In the genomic region with DNA sequence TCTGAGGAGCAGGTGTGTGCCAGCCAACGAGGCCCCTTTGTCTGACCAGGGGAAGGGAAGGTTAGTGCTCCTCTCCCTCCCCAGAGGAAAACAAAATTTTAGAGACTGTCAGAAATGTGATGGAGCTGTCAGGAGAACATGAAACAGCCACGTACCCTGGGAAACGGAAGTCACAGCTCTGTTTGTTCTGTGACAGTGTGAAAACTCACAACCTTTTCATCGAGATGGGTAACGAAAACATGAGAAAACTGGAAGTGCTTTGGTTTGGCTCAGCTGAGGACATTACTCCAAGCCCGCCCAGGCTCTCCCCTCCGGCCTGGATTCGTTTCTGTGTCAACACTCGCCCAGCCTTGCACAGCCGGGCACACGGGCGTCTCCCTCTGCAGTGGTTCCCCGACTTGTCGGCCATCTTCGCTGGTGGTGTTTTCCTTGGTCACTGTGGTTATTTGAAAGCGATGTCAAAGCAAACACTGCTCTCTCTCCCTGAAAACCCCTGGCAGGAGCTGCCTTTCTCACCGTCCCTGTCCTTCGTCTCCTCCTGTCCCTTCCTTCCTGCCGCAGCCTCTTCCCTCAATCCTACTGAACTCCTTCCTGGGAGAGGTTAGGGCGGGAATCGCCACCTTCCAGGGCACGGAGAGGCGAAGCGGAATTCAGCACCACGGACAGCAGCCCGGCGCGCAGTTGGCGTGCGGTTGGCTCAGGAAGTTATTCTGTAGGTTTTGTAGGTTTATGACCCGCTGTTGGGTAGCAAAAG, we compare ENCODE assay signal across 1 cellular context.
TF ChIP-seq lines count a peak whose summit lies in the region.

No MANE protein-coding gene starts in this region.

TF ChIP-seq in HepG2, 621 proteins besides CTCF, POLR2A, EP300 and RAD21 (continued from another document and continues in another):
- TF ChIP-seq, protein P1, sequence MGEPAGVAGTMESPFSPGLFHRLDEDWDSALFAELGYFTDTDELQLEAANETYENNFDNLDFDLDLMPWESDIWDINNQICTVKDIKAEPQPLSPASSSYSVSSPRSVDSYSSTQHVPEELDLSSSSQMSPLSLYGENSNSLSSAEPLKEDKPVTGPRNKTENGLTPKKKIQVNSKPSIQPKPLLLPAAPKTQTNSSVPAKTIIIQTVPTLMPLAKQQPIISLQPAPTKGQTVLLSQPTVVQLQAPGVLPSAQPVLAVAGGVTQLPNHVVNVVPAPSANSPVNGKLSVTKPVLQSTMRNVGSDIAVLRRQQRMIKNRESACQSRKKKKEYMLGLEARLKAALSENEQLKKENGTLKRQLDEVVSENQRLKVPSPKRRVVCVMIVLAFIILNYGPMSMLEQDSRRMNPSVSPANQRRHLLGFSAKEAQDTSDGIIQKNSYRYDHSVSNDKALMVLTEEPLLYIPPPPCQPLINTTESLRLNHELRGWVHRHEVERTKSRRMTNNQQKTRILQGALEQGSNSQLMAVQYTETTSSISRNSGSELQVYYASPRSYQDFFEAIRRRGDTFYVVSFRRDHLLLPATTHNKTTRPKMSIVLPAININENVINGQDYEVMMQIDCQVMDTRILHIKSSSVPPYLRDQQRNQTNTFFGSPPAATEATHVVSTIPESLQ (CRISPR knock-in tag; conservative IDR thresholded peaks at IDR 0.05), result peak; percentile 95; the same call in 1 of the 2 replicates
- TF ChIP-seq KMT2A (CRISPR knock-in tag; IDR thresholded peaks at IDR 0.05) (no peak), PCBP1 (IDR thresholded peaks at IDR 0.05; ENCODE audit: borderline replicate concordance, low read depth, low read length) (no peak), ATF7-NPFF (CRISPR knock-in tag; IDR thresholded peaks at IDR 0.05; ENCODE audit: low read depth) (peak; percentile 52; the same call in 1 of the 2 replicates), CENPX (CRISPR knock-in tag; IDR thresholded peaks at IDR 0.05) (no peak), ASH2L (IDR thresholded peaks at IDR 0.05; ENCODE audit: insufficient read length, low read depth, low read length) (no peak), ZNF543 (CRISPR knock-in tag; IDR thresholded peaks at IDR 0.05) (no peak), ZNF878 (CRISPR knock-in tag; IDR thresholded peaks at IDR 0.05) (0 out of 2 replicates have a peak, but pooled peaks have one; percentile 64), MIER3 (CRISPR knock-in tag; IDR thresholded peaks at IDR 0.05; ENCODE audit: borderline replicate concordance) (peak; percentile 90; the same call in 1 of the 2 replicates), ZNF883 (CRISPR knock-in tag; IDR thresholded peaks at IDR 0.05; ENCODE audit: not compliant biosample characterization) (peak; percentile 53), MXD4 (CRISPR knock-in tag; IDR thresholded peaks at IDR 0.05) (peak; percentile 61; the same call in 1 of the 2 replicates), TAF15 (IDR thresholded peaks at IDR 0.05; ENCODE audit: low read depth, low read length, poor library complexity, severe bottlenecking) (no peak), FOSL1 (CRISPR knock-in tag; IDR thresholded peaks at IDR 0.05; ENCODE audit: borderline replicate concordance) (0 out of 2 replicates have a peak, but pooled peaks have one; percentile 28), HCFC1 (IDR thresholded peaks at IDR 0.05; ENCODE audit: low read depth, low read length) (no peak), CCDC6 (CRISPR knock-in tag; IDR thresholded peaks at IDR 0.05) (peak; percentile 82; the same call in 1 of the 2 replicates), ZNF510 (CRISPR knock-in tag; IDR thresholded peaks at IDR 0.05; ENCODE audit: low read depth) (0 out of 2 replicates have a peak, but pooled peaks have one; percentile 69), ZFY (CRISPR knock-in tag; IDR thresholded peaks at IDR 0.05) (peak; percentile 47; the same call in 1 of the 2 replicates), ZMAT3 (CRISPR knock-in tag; conservative IDR thresholded peaks at IDR 0.05) (peak; percentile 84; the same call in 1 of the 2 replicates), HOXA7 (CRISPR knock-in tag; IDR thresholded peaks at IDR 0.05) (0 out of 2 replicates have a peak, but pooled peaks have one; percentile 37), SCMH1 (CRISPR knock-in tag; IDR thresholded peaks at IDR 0.05; ENCODE audit: borderline replicate concordance) (no peak), ZSCAN29 (CRISPR knock-in tag; conservative IDR thresholded peaks at IDR 0.05) (no peak), GATAD2A (CRISPR knock-in tag; IDR thresholded peaks at IDR 0.05) (peak; percentile 51; the same call in 1 of the 2 replicates), ZFP36L2 (CRISPR knock-in tag; IDR thresholded peaks at IDR 0.05) (peak; percentile 97), MAZ (IDR thresholded peaks at IDR 0.05; ENCODE audit: borderline replicate concordance, low read depth, low read length) (no peak), MAZ (CRISPR knock-in tag; IDR thresholded peaks at IDR 0.05; ENCODE audit: low read depth) (peak; percentile 58; the same call in 1 of the 2 replicates), ZNF225 (CRISPR knock-in tag; IDR thresholded peaks at IDR 0.05) (peak; percentile 83; the same call in 1 of the 2 replicates), SRSF9 (IDR thresholded peaks at IDR 0.05; ENCODE audit: borderline replicate concordance, insufficient read depth, low read depth, low read length, poor library complexity, severe bottlenecking) (no peak), ZNF207 (IDR thresholded peaks at IDR 0.05; ENCODE audit: borderline replicate concordance) (no peak), SP140L (CRISPR knock-in tag; IDR thresholded peaks at IDR 0.05; ENCODE audit: borderline replicate concordance) (peak; percentile 87; the same call in 1 of the 2 replicates), ZNF224 (CRISPR knock-in tag; IDR thresholded peaks at IDR 0.05) (0 out of 2 replicates have a peak, but pooled peaks have one; percentile 61), AGO1 (IDR thresholded peaks at IDR 0.05; ENCODE audit: low read depth, low read length, poor library complexity, severe bottlenecking) (no peak), HOXA5 (CRISPR knock-in tag; IDR thresholded peaks at IDR 0.05) (peak; percentile 99), PRMT3 (CRISPR knock-in tag; IDR thresholded peaks at IDR 0.05; ENCODE audit: borderline replicate concordance, low read depth) (peak; percentile 76; the same call in 1 of the 2 replicates), ZNF44 (CRISPR knock-in tag; IDR thresholded peaks at IDR 0.05) (0 out of 2 replicates have a peak, but pooled peaks have one; percentile 31), MYC (CRISPR knock-in tag; IDR thresholded peaks at IDR 0.05; ENCODE audit: borderline replicate concordance) (peak; percentile 52; the same call in 1 of the 2 replicates), ETV5 (CRISPR knock-in tag; IDR thresholded peaks at IDR 0.05; ENCODE audit: borderline replicate concordance) (peak; percentile 37; the same call in 1 of the 2 replicates), NFATC3 (CRISPR knock-in tag; IDR thresholded peaks at IDR 0.05) (no peak), ZNF343 (CRISPR knock-in tag; IDR thresholded peaks at IDR 0.05) (0 out of 2 replicates have a peak, but pooled peaks have one; percentile 58), ARHGAP35 (CRISPR knock-in tag; IDR thresholded peaks at IDR 0.05; ENCODE audit: borderline replicate concordance) (peak; percentile 85; the same call in 1 of the 2 replicates)
- TF ChIP-seq, protein P2, sequence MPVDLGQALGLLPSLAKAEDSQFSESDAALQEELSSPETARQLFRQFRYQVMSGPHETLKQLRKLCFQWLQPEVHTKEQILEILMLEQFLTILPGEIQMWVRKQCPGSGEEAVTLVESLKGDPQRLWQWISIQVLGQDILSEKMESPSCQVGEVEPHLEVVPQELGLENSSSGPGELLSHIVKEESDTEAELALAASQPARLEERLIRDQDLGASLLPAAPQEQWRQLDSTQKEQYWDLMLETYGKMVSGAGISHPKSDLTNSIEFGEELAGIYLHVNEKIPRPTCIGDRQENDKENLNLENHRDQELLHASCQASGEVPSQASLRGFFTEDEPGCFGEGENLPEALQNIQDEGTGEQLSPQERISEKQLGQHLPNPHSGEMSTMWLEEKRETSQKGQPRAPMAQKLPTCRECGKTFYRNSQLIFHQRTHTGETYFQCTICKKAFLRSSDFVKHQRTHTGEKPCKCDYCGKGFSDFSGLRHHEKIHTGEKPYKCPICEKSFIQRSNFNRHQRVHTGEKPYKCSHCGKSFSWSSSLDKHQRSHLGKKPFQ (CRISPR knock-in tag; IDR thresholded peaks at IDR 0.05; ENCODE audit: insufficient replicate concordance), result peak; percentile 49
- TF ChIP-seq, protein P3, sequence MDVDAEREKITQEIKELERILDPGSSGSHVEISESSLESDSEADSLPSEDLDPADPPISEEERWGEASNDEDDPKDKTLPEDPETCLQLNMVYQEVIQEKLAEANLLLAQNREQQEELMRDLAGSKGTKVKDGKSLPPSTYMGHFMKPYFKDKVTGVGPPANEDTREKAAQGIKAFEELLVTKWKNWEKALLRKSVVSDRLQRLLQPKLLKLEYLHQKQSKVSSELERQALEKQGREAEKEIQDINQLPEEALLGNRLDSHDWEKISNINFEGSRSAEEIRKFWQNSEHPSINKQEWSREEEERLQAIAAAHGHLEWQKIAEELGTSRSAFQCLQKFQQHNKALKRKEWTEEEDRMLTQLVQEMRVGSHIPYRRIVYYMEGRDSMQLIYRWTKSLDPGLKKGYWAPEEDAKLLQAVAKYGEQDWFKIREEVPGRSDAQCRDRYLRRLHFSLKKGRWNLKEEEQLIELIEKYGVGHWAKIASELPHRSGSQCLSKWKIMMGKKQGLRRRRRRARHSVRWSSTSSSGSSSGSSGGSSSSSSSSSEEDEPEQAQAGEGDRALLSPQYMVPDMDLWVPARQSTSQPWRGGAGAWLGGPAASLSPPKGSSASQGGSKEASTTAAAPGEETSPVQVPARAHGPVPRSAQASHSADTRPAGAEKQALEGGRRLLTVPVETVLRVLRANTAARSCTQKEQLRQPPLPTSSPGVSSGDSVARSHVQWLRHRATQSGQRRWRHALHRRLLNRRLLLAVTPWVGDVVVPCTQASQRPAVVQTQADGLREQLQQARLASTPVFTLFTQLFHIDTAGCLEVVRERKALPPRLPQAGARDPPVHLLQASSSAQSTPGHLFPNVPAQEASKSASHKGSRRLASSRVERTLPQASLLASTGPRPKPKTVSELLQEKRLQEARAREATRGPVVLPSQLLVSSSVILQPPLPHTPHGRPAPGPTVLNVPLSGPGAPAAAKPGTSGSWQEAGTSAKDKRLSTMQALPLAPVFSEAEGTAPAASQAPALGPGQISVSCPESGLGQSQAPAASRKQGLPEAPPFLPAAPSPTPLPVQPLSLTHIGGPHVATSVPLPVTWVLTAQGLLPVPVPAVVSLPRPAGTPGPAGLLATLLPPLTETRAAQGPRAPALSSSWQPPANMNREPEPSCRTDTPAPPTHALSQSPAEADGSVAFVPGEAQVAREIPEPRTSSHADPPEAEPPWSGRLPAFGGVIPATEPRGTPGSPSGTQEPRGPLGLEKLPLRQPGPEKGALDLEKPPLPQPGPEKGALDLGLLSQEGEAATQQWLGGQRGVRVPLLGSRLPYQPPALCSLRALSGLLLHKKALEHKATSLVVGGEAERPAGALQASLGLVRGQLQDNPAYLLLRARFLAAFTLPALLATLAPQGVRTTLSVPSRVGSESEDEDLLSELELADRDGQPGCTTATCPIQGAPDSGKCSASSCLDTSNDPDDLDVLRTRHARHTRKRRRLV (CRISPR knock-in tag; IDR thresholded peaks at IDR 0.05), result 0 out of 2 replicates have a peak, but pooled peaks have one; percentile 32
- TF ChIP-seq, protein P4, sequence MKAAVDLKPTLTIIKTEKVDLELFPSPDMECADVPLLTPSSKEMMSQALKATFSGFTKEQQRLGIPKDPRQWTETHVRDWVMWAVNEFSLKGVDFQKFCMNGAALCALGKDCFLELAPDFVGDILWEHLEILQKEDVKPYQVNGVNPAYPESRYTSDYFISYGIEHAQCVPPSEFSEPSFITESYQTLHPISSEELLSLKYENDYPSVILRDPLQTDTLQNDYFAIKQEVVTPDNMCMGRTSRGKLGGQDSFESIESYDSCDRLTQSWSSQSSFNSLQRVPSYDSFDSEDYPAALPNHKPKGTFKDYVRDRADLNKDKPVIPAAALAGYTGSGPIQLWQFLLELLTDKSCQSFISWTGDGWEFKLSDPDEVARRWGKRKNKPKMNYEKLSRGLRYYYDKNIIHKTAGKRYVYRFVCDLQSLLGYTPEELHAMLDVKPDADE (CRISPR knock-in tag; IDR thresholded peaks at IDR 0.05), result peak; percentile 80; the same call in 1 of the 2 replicates
- TF ChIP-seq, protein P5, sequence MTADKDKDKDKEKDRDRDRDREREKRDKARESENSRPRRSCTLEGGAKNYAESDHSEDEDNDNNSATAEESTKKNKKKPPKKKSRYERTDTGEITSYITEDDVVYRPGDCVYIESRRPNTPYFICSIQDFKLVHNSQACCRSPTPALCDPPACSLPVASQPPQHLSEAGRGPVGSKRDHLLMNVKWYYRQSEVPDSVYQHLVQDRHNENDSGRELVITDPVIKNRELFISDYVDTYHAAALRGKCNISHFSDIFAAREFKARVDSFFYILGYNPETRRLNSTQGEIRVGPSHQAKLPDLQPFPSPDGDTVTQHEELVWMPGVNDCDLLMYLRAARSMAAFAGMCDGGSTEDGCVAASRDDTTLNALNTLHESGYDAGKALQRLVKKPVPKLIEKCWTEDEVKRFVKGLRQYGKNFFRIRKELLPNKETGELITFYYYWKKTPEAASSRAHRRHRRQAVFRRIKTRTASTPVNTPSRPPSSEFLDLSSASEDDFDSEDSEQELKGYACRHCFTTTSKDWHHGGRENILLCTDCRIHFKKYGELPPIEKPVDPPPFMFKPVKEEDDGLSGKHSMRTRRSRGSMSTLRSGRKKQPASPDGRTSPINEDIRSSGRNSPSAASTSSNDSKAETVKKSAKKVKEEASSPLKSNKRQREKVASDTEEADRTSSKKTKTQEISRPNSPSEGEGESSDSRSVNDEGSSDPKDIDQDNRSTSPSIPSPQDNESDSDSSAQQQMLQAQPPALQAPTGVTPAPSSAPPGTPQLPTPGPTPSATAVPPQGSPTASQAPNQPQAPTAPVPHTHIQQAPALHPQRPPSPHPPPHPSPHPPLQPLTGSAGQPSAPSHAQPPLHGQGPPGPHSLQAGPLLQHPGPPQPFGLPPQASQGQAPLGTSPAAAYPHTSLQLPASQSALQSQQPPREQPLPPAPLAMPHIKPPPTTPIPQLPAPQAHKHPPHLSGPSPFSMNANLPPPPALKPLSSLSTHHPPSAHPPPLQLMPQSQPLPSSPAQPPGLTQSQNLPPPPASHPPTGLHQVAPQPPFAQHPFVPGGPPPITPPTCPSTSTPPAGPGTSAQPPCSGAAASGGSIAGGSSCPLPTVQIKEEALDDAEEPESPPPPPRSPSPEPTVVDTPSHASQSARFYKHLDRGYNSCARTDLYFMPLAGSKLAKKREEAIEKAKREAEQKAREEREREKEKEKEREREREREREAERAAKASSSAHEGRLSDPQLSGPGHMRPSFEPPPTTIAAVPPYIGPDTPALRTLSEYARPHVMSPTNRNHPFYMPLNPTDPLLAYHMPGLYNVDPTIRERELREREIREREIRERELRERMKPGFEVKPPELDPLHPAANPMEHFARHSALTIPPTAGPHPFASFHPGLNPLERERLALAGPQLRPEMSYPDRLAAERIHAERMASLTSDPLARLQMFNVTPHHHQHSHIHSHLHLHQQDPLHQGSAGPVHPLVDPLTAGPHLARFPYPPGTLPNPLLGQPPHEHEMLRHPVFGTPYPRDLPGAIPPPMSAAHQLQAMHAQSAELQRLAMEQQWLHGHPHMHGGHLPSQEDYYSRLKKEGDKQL (CRISPR knock-in tag; IDR thresholded peaks at IDR 0.05; ENCODE audit: low read depth), result peak; percentile 31; the same call in 1 of the 2 replicates
